Comparison of ENCODE assay signal across 10 cellular contexts in the genomic region with DNA sequence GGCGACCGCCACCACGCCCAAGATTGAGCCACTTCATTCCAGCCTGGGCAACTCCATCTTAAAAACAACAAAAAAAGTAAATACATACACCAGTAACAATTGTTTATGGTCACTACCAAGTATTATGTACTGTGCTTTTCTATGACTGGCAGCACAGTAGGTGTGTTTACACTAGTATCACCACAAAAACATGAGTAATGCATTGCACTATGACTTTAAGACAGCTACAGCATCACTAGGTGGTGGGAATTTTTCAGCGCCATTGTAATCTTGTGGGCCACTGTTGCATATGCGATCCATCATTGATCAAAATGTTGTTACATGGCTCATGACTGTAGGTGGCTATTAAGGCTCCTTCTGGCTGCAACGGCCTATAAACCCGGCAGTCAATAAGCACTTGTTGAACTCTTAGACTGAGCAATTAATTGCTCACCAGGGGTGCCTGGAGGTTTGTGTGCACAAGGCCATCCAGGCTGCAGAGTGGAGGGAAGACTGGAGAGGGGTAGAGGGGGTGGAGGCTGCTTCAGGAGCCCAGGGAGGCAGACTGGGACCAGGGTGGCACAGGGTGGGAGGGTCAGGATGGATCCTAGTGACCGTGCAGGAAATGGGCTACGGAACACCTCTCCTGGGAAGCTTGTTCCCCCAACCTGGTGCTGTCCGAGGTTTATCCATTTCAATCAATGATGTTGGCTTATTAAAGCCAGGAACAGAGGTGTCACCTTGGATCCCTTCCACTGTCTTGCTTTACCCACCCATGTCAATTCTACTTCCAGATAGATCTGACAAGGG. TPM values are rescaled to one million over a fixed set of nuclear protein-coding genes. Genes with fewer than 3 reads are reported as not detected.
DNase-seq lines count a peak whose midpoint lies in the region; ATAC-seq and TF ChIP-seq lines count a peak whose summit lies in the region.
"Had no signal": no experiment of that assay in that cellular context is flagged by ENCODE, and none has a peak within 500 bp of the region (broad histone marks: within the 10 kb centered on the region; RNA-seq: fewer than 3 reads in every experiment).

No MANE protein-coding gene starts in this region.

- no peaks in the 10 kb centered on the region for H3K36me3 ChIP-seq in OCI-LY1 (ENCODE audit: insufficient read depth, low read length)

- no peaks in the 10 kb centered on the region for H3K9me3 Mint-ChIP-seq in activated T-cell treated with anti-CD3 and anti-CD28 coated beads, Interleukin-2, amount 50 U/mL, for 24 hours
- no peaks in the 10 kb centered on the region for H3K9me3 Mint-ChIP-seq in stimulated activated naive CD8-positive, alpha-beta T cell treated with anti-CD3 and anti-CD28 coated beads, Interleukin-15, amount 100 ng/mL, for 72 hours
- H3K9me3 Mint-ChIP-seq in activated naive CD4-positive, alpha-beta T cell treated with anti-CD3 and anti-CD28 coated beads for 36 hours = no peaks in the 10 kb centered on the region
- H3K9me3 Mint-ChIP-seq: naive thymus-derived CD8-positive, alpha-beta T cell had no signal

- H4K20me1 ChIP-seq in OCI-LY1 (ENCODE audit: insufficient read depth, low read length) = no peaks in the 10 kb centered on the region

- no peaks in the 10 kb centered on the region for H3K79me2 ChIP-seq in OCI-LY1 (ENCODE audit: insufficient read depth, low read length)

- TF ChIP-seq CTCF in OCI-LY1 (IDR thresholded peaks at IDR 0.05; ENCODE audit: low read length) (no peak), epithelial cell of esophagus (IDR thresholded peaks at IDR 0.05; ENCODE audit: insufficient read depth, low read depth, low read length, missing control alignments) (no peak)

- peak; percentile 31 for ATAC-seq in stimulated activated naive CD8-positive, alpha-beta T cell treated with anti-CD3 and anti-CD28 coated beads, Interleukin-15, amount 100 ng/mL, for 72 hours
- no peak for ATAC-seq in HG03520 (IDR thresholded peaks at IDR 0.05; ENCODE audit: unreplicated experiment)
- ATAC-seq: naive thymus-derived CD8-positive, alpha-beta T cell had no signal

- intact Hi-C loops in activated naive CD4-positive, alpha-beta T cell treated with anti-CD3 and anti-CD28 coated beads for 36 hours (cut with micrococcal nuclease) = loop anchor here (2.0 kb wide), 1 partner anchor 49 kb away; a partner anchor contains a TSS

- no peak overlapping the region for H3K9ac ChIP-seq in OCI-LY1 (ENCODE audit: low read length)

- H3K4me1 Mint-ChIP-seq in activated T-cell treated with anti-CD3 and anti-CD28 coated beads, Interleukin-2, amount 50 U/mL, for 24 hours (ENCODE audit: low read depth) = peaks cover 24% of the 10 kb centered on the region
- H3K4me1 Mint-ChIP-seq in stimulated activated naive CD8-positive, alpha-beta T cell treated with anti-CD3 and anti-CD28 coated beads, Interleukin-15, amount 100 ng/mL, for 72 hours = peaks cover 30% of the 10 kb centered on the region
- H3K4me1 Mint-ChIP-seq in activated naive CD4-positive, alpha-beta T cell treated with anti-CD3 and anti-CD28 coated beads for 36 hours (ENCODE audit: low read depth) = peaks cover 13% of the 10 kb centered on the region

- DNase-seq in activated T-cell treated with anti-CD3 and anti-CD28 coated beads, Interleukin-2, amount 50 U/mL, for 24 hours = no peak
- DNase-seq in activated T-cell treated with anti-CD3 and anti-CD28 coated beads, Interleukin-2, amount 50 U/mL, for 1 hour = no peak
- peak; percentile 62 for DNase-seq in epithelial cell of esophagus (ENCODE audit: low read depth)
- DNase-seq in stimulated activated naive CD8-positive, alpha-beta T cell treated with anti-CD3 and anti-CD28 coated beads, Interleukin-15, amount 100 ng/mL, for 72 hours = no peak
- no peak for DNase-seq in stimulated activated CD4-positive, alpha-beta T cell treated with anti-CD3 and anti-CD28 coated beads, Interleukin-4, amount 100 ng/mL, for 24 hours
- no peak for DNase-seq in activated naive CD4-positive, alpha-beta T cell treated with anti-CD3 and anti-CD28 coated beads for 36 hours
- DNase-seq: naive thymus-derived CD8-positive, alpha-beta T cell; NCI-H1436 treated with DMSO at 0.1 percent for 48 hours had no signal

- H3K27me3 ChIP-seq in OCI-LY1 (ENCODE audit: insufficient read depth, low read length) = no peaks in the 10 kb centered on the region

- H3K9me2 ChIP-seq in OCI-LY1 (ENCODE audit: low read depth, low read length) = no peaks in the 10 kb centered on the region

- peaks cover 29% of the 10 kb centered on the region for H3K4me1 ChIP-seq in OCI-LY1 (ENCODE audit: insufficient read depth, low read length, severe bottlenecking)

- H3K4me3 ChIP-seq in OCI-LY1 (ENCODE audit: low read depth, low read length, poor library complexity, severe bottlenecking) = no peak overlapping the region
- H3K4me3 ChIP-seq in epithelial cell of esophagus (ENCODE audit: low read length) = no peak overlapping the region

- H3K4me3 Mint-ChIP-seq in activated T-cell treated with anti-CD3 and anti-CD28 coated beads, Interleukin-2, amount 50 U/mL, for 24 hours = no peak overlapping the region
- H3K4me3 Mint-ChIP-seq in stimulated activated naive CD8-positive, alpha-beta T cell treated with anti-CD3 and anti-CD28 coated beads, Interleukin-15, amount 100 ng/mL, for 72 hours = no peak overlapping the region
- H3K4me3 Mint-ChIP-seq in activated naive CD4-positive, alpha-beta T cell treated with anti-CD3 and anti-CD28 coated beads for 36 hours = no peak overlapping the region
- H3K4me3 Mint-ChIP-seq: naive thymus-derived CD8-positive, alpha-beta T cell had no signal

- CTCF ChIA-PET in activated naive CD4-positive, alpha-beta T cell treated with anti-CD3 and anti-CD28 coated beads for 36 hours (lab: Charles Lee) = interaction anchor here (0.7 to 1.9 kb wide), 3 partner anchors 8 to 262 kb away, joined by 4 to 9 read pairs (median 6); no protein-coding TSS in a partner anchor

- no peaks in the 10 kb centered on the region for H3K27me3 Mint-ChIP-seq in activated T-cell treated with anti-CD3 and anti-CD28 coated beads, Interleukin-2, amount 50 U/mL, for 24 hours
- peaks cover 8% of the 10 kb centered on the region for H3K27me3 Mint-ChIP-seq in stimulated activated naive CD8-positive, alpha-beta T cell treated with anti-CD3 and anti-CD28 coated beads, Interleukin-15, amount 100 ng/mL, for 72 hours
- H3K27me3 Mint-ChIP-seq in activated naive CD4-positive, alpha-beta T cell treated with anti-CD3 and anti-CD28 coated beads for 36 hours (ENCODE audit: low read depth) = no peaks in the 10 kb centered on the region

- H3F3A ChIP-seq in OCI-LY1 (ENCODE audit: insufficient read depth, low read length) = 0 out of 2 replicates have a peak, but pooled peaks cover 4% of the 10 kb centered on the region

- no peaks in the 10 kb centered on the region for H3K36me3 Mint-ChIP-seq in activated T-cell treated with anti-CD3 and anti-CD28 coated beads, Interleukin-2, amount 50 U/mL, for 24 hours (ENCODE audit: low read depth)
- no peaks in the 10 kb centered on the region for H3K36me3 Mint-ChIP-seq in activated naive CD4-positive, alpha-beta T cell treated with anti-CD3 and anti-CD28 coated beads for 36 hours (ENCODE audit: low read depth)
- H3K36me3 Mint-ChIP-seq: naive thymus-derived CD8-positive, alpha-beta T cell had no signal

- H3K4me2 ChIP-seq in OCI-LY1 (ENCODE audit: low read length) = no peak overlapping the region

- peak overlapping the region; percentile 50 for H3K27ac ChIP-seq in OCI-LY1 (ENCODE audit: low read depth, low read length, poor library complexity, severe bottlenecking)

- H3K9me3 ChIP-seq in OCI-LY1 (ENCODE audit: low read length) = no peaks in the 10 kb centered on the region

- H3K27ac Mint-ChIP-seq in activated T-cell treated with anti-CD3 and anti-CD28 coated beads, Interleukin-2, amount 50 U/mL, for 24 hours = peak overlapping the region; percentile 16
- peak overlapping the region in 1 of 2 donors; percentile 1 for H3K27ac Mint-ChIP-seq in stimulated activated naive CD8-positive, alpha-beta T cell treated with anti-CD3 and anti-CD28 coated beads, Interleukin-15, amount 100 ng/mL, for 72 hours
- H3K27ac Mint-ChIP-seq in activated naive CD4-positive, alpha-beta T cell treated with anti-CD3 and anti-CD28 coated beads for 36 hours = no peak overlapping the region

- H2AFZ ChIP-seq in OCI-LY1 (ENCODE audit: low read length) = no peak overlapping the region

RNA-seq across cellular contexts. Expression of a gene that starts 17.9 kb away (rescaled TPM):
- total RNA-seq in activated naive CD4-positive, alpha-beta T cell treated with anti-CD3 and anti-CD28 coated beads for 36 hours = 100 to 1,000 TPM; 125 to 128 TPM

RNA-seq across cellular contexts. Expression of a gene that starts 47.1 kb away (rescaled TPM):
- total RNA-seq in activated naive CD4-positive, alpha-beta T cell treated with anti-CD3 and anti-CD28 coated beads for 36 hours = 10 to 100 TPM; 35.0 to 35.8 TPM

RNA-seq across cellular contexts. Expression of a gene that starts 47.8 kb away (rescaled TPM):
- 100 to 1,000 TPM; 490 to 500 TPM for total RNA-seq in activated naive CD4-positive, alpha-beta T cell treated with anti-CD3 and anti-CD28 coated beads for 36 hours
